9 cellular contexts compared by ENCODE assay signal in genomic region chr9:136533775-136534157, GRCh38. TPM values are rescaled to one million over a fixed set of nuclear protein-coding genes. Genes with fewer than 3 reads are reported as not detected.
DNase-seq lines count a peak whose midpoint lies in the region; ATAC-seq and TF ChIP-seq lines count a peak whose summit lies in the region.
"Had no signal": no experiment of that assay in that cellular context is flagged by ENCODE, and none has a peak within 500 bp of the region (broad histone marks: within the 10 kb centered on the region; RNA-seq: fewer than 3 reads in every experiment).

No MANE protein-coding gene starts in this region.

- in situ Hi-C loops in GM23248 (cut with MboI) = no loop called here

- no peak overlapping the region for H2AFZ ChIP-seq in GM23248

- H3K4me1 ChIP-seq in mucosa of rectum (ENCODE audit: control insufficient read depth in 2 of 2, insufficient read depth in 2 of 2, low read length in 2 of 2) = peaks cover 66 to 73% of the 10 kb centered on the region in 2 donors
- peaks cover 70 to 97% (median 87%) of the 10 kb centered on the region in 4 donors for H3K4me1 ChIP-seq in stomach
- H3K4me1 ChIP-seq in GM23248 (ENCODE audit: insufficient read depth) = no peaks in the 10 kb centered on the region

- TF ChIP-seq EP300 in stomach (IDR thresholded peaks at IDR 0.05) = no peak

- ATAC-seq in HG03460 (IDR thresholded peaks at IDR 0.05; ENCODE audit: unreplicated experiment) = no peak

- H3K36me3 ChIP-seq in mucosa of rectum (ENCODE audit: control insufficient read depth in 2 of 2, insufficient read depth in 2 of 2, low read length in 2 of 2) (peaks cover 6 to 8% of the 10 kb centered on the region in 2 donors), stomach (peaks cover 0 to 28% (median 6%) of the 10 kb centered on the region in 4 donors), GM23248 (ENCODE audit: low read depth) (no peaks in the 10 kb centered on the region)
- H3K36me3 ChIP-seq: cardiac muscle cell had no signal

- no peaks in the 10 kb centered on the region for H3K79me2 ChIP-seq in GM23248 (ENCODE audit: insufficient read depth)

- H3K9ac ChIP-seq in mucosa of rectum (ENCODE audit: low read depth in 1 of 2, low read length in 2 of 2) (peak overlapping the region; percentile 24 to 71), GM23248 (no peak overlapping the region)

- no peaks in the 10 kb centered on the region for H3K9me3 ChIP-seq in mucosa of rectum (ENCODE audit: control insufficient read depth in 2 of 2, low read length in 2 of 2)
- no peaks in the 10 kb centered on the region for H3K9me3 ChIP-seq in stomach
- H3K9me3 ChIP-seq in GM23248 (ENCODE audit: low read depth) = no peaks in the 10 kb centered on the region

- TF ChIP-seq POLR2A in stomach (IDR thresholded peaks at IDR 0.05) = no peak

- H3F3A ChIP-seq in GM23248 (ENCODE audit: insufficient read depth) = no peaks in the 10 kb centered on the region

- H3K4me3 ChIP-seq in mucosa of rectum (ENCODE audit: low read length in 2 of 2) (peak overlapping the region; percentile 14 to 22), stomach (peak overlapping the region in 2 of 4 donors; percentile 9 to 10), GM23248 (no peak overlapping the region)
- H3K4me3 ChIP-seq: cardiac muscle cell had no signal

- H3K27me3 ChIP-seq in mucosa of rectum (ENCODE audit: control insufficient read depth in 2 of 2, insufficient read depth in 2 of 2, low read length in 2 of 2) (no peaks in the 10 kb centered on the region), stomach (no peaks in the 10 kb centered on the region), GM23248 (replicated peaks; ENCODE audit: insufficient read depth) (no peaks in the 10 kb centered on the region)
- H3K27me3 ChIP-seq: cardiac muscle cell had no signal

- no peak for TF ChIP-seq CTCF in stomach (IDR thresholded peaks at IDR 0.05)

- H4K20me1 ChIP-seq in GM23248 (ENCODE audit: insufficient read depth) = no peaks in the 10 kb centered on the region

- peak; percentile 63 for DNase-seq in T follicular helper cell (ENCODE audit: low read depth)
- DNase-seq in activated gamma-delta T cell treated with Interleukin-2 at 50 U/mL for 16 hours = peak; percentile 66
- DNase-seq in stomach = peak; percentile 53
- no peak for DNase-seq in epidermal melanocyte (ENCODE audit: insufficient read length, low spot score)
- no peak for DNase-seq in GM23248
- DNase-seq in head of caudate nucleus = no peak

- H3K9me2 ChIP-seq in GM23248 (ENCODE audit: insufficient read depth) = no peaks in the 10 kb centered on the region

- H3K27ac ChIP-seq in mucosa of rectum (ENCODE audit: low read depth in 2 of 2, low read length in 2 of 2) = peak overlapping the region; percentile 50 to 94
- peak overlapping the region; percentile 41 to 82 (median 57) for H3K27ac ChIP-seq in stomach
- no peak overlapping the region for H3K27ac ChIP-seq in GM23248
- H3K27ac ChIP-seq: cardiac muscle cell had no signal

- WGBS in stomach, 5 donors = 48 to 88% (median 68%) methylated on average over 8 to 22 of the region's 22 CpGs
- 94 to 96% methylated on average over 21 to 22 of the region's 22 CpGs for WGBS in GM23248 (ENCODE audit: low coverage in 1 of 2, low lambda C conversion rate in 2 of 2, missing lambda C conversion rate in 2 of 2), 2 experiments

- intact Hi-C loops in stomach (cut with DNase I; ENCODE audit: low total_unique reads) = no loop called here
- intact Hi-C loops in head of caudate nucleus (cut with DNase I) = no loop called here

- H3K4me2 ChIP-seq in GM23248 (ENCODE audit: unreplicated experiment) = no peak overlapping the region

RNA-seq across cellular contexts. Expression of gene NOTCH1, which starts 12.1 kb away (rescaled TPM):
- 100 to 1,000 TPM in 1 of 5 donors, 10 to 100 TPM in 4; 18.4 to 338 (median 62.5) TPM for total RNA-seq in stomach
- polyA plus RNA-seq in stomach (1 to 10 TPM; 1.4 to 7.9 (median 2.3) TPM), GM23248 (2016; fragmentation: Nextera tagmentation; extraction: Ambion mirVana) (1.5 TPM in 2 replicates)
- 5.2 and 5.7 TPM in 2 replicates for total RNA-seq in GM23248 (2014; rRNA removed; shearing (Covaris generic))

RNA-seq across cellular contexts. Expression of gene SEC16A, which starts 50.9 kb away (rescaled TPM):
- total RNA-seq in stomach = 100 to 1,000 TPM in 1 of 5 donors, 10 to 100 TPM in 4; 14.6 to 105 (median 60.3) TPM
- 10 to 100 TPM; 29.9 to 44.2 (median 32.2) TPM for polyA plus RNA-seq in stomach
- 32.0 and 34.5 TPM in 2 replicates for total RNA-seq in GM23248 (2014; rRNA removed; shearing (Covaris generic))
- 40.4 and 43.4 TPM in 2 replicates for polyA plus RNA-seq in GM23248 (2016; fragmentation: Nextera tagmentation; extraction: Ambion mirVana)

Comparison
In these comparisons a context has a peak if more than half of its experiments do, and no peak if none do; other contexts are left out.
1. DNase-seq: peak in T follicular helper cell (single experiment), activated gamma-delta T cell treated with Interleukin-2 at 50 U/mL for 16 hours (single experiment) and stomach (single experiment); none in epidermal melanocyte (single experiment), GM23248 (single experiment) and head of caudate nucleus (0 of 42).